Comparison of ENCODE assay signal across 8 cellular contexts in genomic region chr3:23202203-23202920, GRCh38. TPM values are rescaled to one million over a fixed set of nuclear protein-coding genes. Genes with fewer than 3 reads are reported as not detected.
A peak's percentile ranks its signal among the peaks of the same experiment; 100 is the strongest.
DNase-seq lines count a peak whose midpoint lies in the region; ATAC-seq and TF ChIP-seq lines count a peak whose summit lies in the region.

No MANE protein-coding gene starts in this region.

- H3K9me3 Mint-ChIP-seq in activated T-cell treated with anti-CD3 and anti-CD28 coated beads, Interleukin-2, amount 50 U/mL, for 4 hours, result no peaks in the 10 kb centered on the region

- H3K27me3 ChIP-seq in gastroesophageal sphincter (no peaks in the 10 kb centered on the region), ovary (no peaks in the 10 kb centered on the region)

- H3K36me3 ChIP-seq in gastroesophageal sphincter (no peaks in the 10 kb centered on the region), ovary (no peaks in the 10 kb centered on the region)

- TF ChIP-seq EP300 in gastroesophageal sphincter (IDR thresholded peaks at IDR 0.05) (no peak), ovary (IDR thresholded peaks at IDR 0.05) (no peak)

- ATAC-seq in GM19043 (IDR thresholded peaks at IDR 0.05; ENCODE audit: low read depth, unreplicated experiment), result peak; percentile 22
- peak; percentile 13 for ATAC-seq in HG03439 (IDR thresholded peaks at IDR 0.05; ENCODE audit: unreplicated experiment)
- peak; percentile 32 to 46 for ATAC-seq in activated T-cell treated with anti-CD3 and anti-CD28 coated beads, Interleukin-2, amount 50 U/mL, for 4 hours
- peak; percentile 42 for ATAC-seq in gastroesophageal sphincter

- H3K9me3 ChIP-seq in gastroesophageal sphincter (no peaks in the 10 kb centered on the region), ovary (no peaks in the 10 kb centered on the region)

- H3K4me3 ChIP-seq in AG09309 (ENCODE audit: control insufficient read depth, low read depth, low read length) (peak overlapping the region; percentile 93), gastroesophageal sphincter (peak overlapping the region; percentile 87 to 95), ovary (peak overlapping the region; percentile 74)

- H3K4me1 Mint-ChIP-seq in activated T-cell treated with anti-CD3 and anti-CD28 coated beads, Interleukin-2, amount 50 U/mL, for 4 hours (ENCODE audit: low read depth), result peaks cover 24% of the 10 kb centered on the region

- intact Hi-C loops in ovary (cut with DNase I), result no loop called here

- no peak for TF ChIP-seq CTCF in AG09309 (IDR thresholded peaks at IDR 0.05; ENCODE audit: control insufficient read depth, insufficient read depth, low read depth, low read length, missing control alignments)
- TF ChIP-seq CTCF in gastroesophageal sphincter (IDR thresholded peaks at IDR 0.05), result no peak
- no peak for TF ChIP-seq CTCF in ovary (IDR thresholded peaks at IDR 0.05)

- WGBS in gastroesophageal sphincter (ENCODE audit: low coverage in 1 of 2), 2 donors, result 22 to 85% methylated on average over 3 to 8 of the region's 41 CpGs
- 9 to 16% (median 11%) methylated on average over 37 to 41 of the region's 41 CpGs for WGBS in ovary, 3 donors

- H3K36me3 Mint-ChIP-seq in activated T-cell treated with anti-CD3 and anti-CD28 coated beads, Interleukin-2, amount 50 U/mL, for 4 hours (ENCODE audit: insufficient read depth), result peaks cover 1% of the 10 kb centered on the region

- peak overlapping the region; percentile 79 for H3K4me3 Mint-ChIP-seq in activated T-cell treated with anti-CD3 and anti-CD28 coated beads, Interleukin-2, amount 50 U/mL, for 4 hours

- peaks cover 23% of the 10 kb centered on the region for H3K27me3 Mint-ChIP-seq in activated T-cell treated with anti-CD3 and anti-CD28 coated beads, Interleukin-2, amount 50 U/mL, for 4 hours (ENCODE audit: low read depth)

- H3K4me1 ChIP-seq in gastroesophageal sphincter (peaks cover 0 to 32% (median 0%) of the 10 kb centered on the region in 3 donors), ovary (ENCODE audit: insufficient read depth) (peaks cover 2% of the 10 kb centered on the region)

- DNase-seq in AG09309 (ENCODE audit: low read depth) (no peak), ovary (peak in 2 of 5 donors; percentile 70 to 79), NCI-H446 (lab: John Stamatoyannopoulos, UW) (no peak), NCI-H1694 (lab: John Stamatoyannopoulos, UW) (no peak)
- DNase-seq in activated T-cell treated with anti-CD3 and anti-CD28 coated beads, Interleukin-2, amount 50 U/mL, for 4 hours, result no peak

- no peak for TF ChIP-seq POLR2A in gastroesophageal sphincter (IDR thresholded peaks at IDR 0.05)
- TF ChIP-seq POLR2A in ovary (IDR thresholded peaks at IDR 0.05), result no peak

- H3K27ac ChIP-seq in gastroesophageal sphincter (peak overlapping the region; percentile 9 to 91 (median 90)), ovary (peak overlapping the region; percentile 79 to 81)

RNA-seq across cellular contexts. Expression of gene UBE2E2, which starts 0.8 kb away (rescaled TPM):
- 10 to 100 TPM in 2 of 3 donors, 1 to 10 TPM in 1; 8.7 to 11.5 (median 10.4) TPM for total RNA-seq in activated T-cell treated with anti-CD3 and anti-CD28 coated beads, Interleukin-2, amount 50 U/mL, for 4 hours
- total RNA-seq in gastroesophageal sphincter, result 100 to 1,000 TPM in 1 of 4 donors, 10 to 100 TPM in 3; 35.8 to 114 (median 70.2) TPM
- 10 to 100 TPM; 25.5 to 84.9 (median 38.5) TPM for total RNA-seq in ovary
- polyA plus RNA-seq in ovary, result 10 to 100 TPM; 25.5 to 40.1 TPM
